8 cellular contexts compared by ENCODE assay signal in the genomic region with DNA sequence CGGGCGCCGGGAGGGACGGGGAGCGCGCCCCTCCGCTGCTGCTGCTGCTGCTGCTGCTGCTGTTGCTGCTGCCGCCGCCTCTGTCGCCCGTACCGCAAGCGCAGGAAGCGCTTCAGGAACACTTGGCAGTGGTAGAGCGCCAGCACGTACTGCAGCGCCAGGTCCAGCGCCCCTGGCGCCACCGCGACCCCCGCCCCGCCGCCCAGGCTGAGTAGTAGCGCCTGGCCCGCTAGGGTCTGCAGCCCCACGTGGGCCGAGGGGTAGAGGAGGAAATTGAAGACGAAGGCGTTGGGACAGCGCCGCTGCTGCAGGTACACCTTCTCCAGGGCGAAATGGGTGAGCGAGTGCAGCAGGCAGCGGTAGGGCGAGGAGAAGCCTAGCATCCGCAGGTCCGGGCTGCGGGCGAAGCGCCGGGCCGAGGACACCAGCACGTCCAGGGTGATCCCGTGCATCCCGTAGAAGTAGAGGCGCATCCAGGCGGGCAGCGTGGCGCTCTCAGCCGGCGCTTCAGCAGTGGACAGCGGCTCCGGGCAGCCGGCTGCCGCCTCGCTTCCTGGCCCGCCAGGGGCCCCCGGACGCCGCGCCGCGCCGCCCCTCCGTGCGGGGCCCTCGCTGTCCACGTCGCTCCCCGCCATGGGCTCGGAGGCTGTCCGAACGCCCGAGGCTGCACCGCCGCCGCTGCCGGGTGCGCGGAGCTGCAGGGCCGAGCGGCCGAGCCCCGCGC. TPM values are rescaled to one million over a fixed set of nuclear protein-coding genes. Genes with fewer than 3 reads are reported as not detected.
DNase-seq lines count a peak whose midpoint lies in the region; ATAC-seq and TF ChIP-seq lines count a peak whose summit lies in the region.

Gene TMEM229A, minus strand, starts transcription at position 699 of the 724 bp plus-strand sequence. Its CDS starts 64 bp downstream, at position 635.

- ATAC-seq in PC-3 = peak; percentile 84
- ATAC-seq in HG02973 (IDR thresholded peaks at IDR 0.05; ENCODE audit: unreplicated experiment) = no peak
- ATAC-seq in GM19328 (IDR thresholded peaks at IDR 0.05; ENCODE audit: unreplicated experiment) = no peak

- intact Hi-C loops in PC-3 (cut with micrococcal nuclease) = no loop called here

- H3K27me3 ChIP-seq in PC-3 (ENCODE audit: low read length) (peaks cover 86% of the 10 kb centered on the region), liver (ENCODE audit: control insufficient read depth in 4 of 4, insufficient read depth in 4 of 4, low read length in 3 of 4) (peaks cover 0 to 19% (median 7%) of the 10 kb centered on the region in 4 donors), stomach smooth muscle (ENCODE audit: control insufficient read depth in 1 of 2, insufficient read depth in 2 of 2, low read length in 2 of 2) (peaks cover 17 to 42% of the 10 kb centered on the region in 2 donors)

- DNase-seq in DMS79 (lab: John Stamatoyannopoulos, UW) = peak; percentile 10
- DNase-seq in PC-3 = peak; percentile 52
- DNase-seq in dermis blood vessel endothelial cell = peak; percentile 58

- H3K4me1 ChIP-seq in HEK293 (ENCODE audit: control insufficient read depth, insufficient read depth, low read length) (peaks cover 5% of the 10 kb centered on the region), PC-3 (ENCODE audit: insufficient read depth, low read length) (peaks cover 10% of the 10 kb centered on the region; the same call in 1 of the 2 replicates), liver (ENCODE audit: control insufficient read depth in 4 of 4, insufficient read depth in 4 of 4, low read length in 3 of 4) (peaks cover 8 to 19% (median 16%) of the 10 kb centered on the region in 4 donors), stomach smooth muscle (ENCODE audit: control insufficient read depth, insufficient read depth, low read length) (peaks cover 16% of the 10 kb centered on the region)

- no peaks in the 10 kb centered on the region for H3K9me2 ChIP-seq in PC-3 (replicated peaks; ENCODE audit: low read length)

- 2% methylated on average over 86 of the region's 86 CpGs for WGBS in liver

- TF ChIP-seq CTCF in HEK293 (tag by site-specific recombination; IDR thresholded peaks at IDR 0.05) (peak; percentile 99), PC-3 (conservative IDR thresholded peaks at IDR 0.05; ENCODE audit: low read depth, low read length) (peak; percentile 18; the same call in 1 of the 2 replicates), liver (IDR thresholded peaks at IDR 0.05; ENCODE audit: low read depth, low read length, missing input control) (no peak)

- H2AFZ ChIP-seq in PC-3 (ENCODE audit: low read length) = peak within 1 kb of the TSS; percentile 77

- CTCF ChIA-PET in HEK293 (lab: Yijun Ruan, JAX) = no interaction called here
- CTCF ChIA-PET in PC-3 (lab: Charles Lee) = no interaction called here

- H4K20me1 ChIP-seq in PC-3 (ENCODE audit: low read length) = no peaks in the 10 kb centered on the region

- H3K4me3 ChIP-seq in HEK293 (ENCODE audit: low read depth, low read length) = peak within 1 kb of the TSS; percentile 40
- H3K4me3 ChIP-seq in PC-3 (ENCODE audit: low read length) = peak within 1 kb of the TSS; percentile 69
- H3K4me3 ChIP-seq in liver (ENCODE audit: low read depth in 1 of 3, low read length in 3 of 3) = peak within 1 kb of the TSS in 2 of 3 donors; percentile 47 to 62
- H3K4me3 ChIP-seq in stomach smooth muscle (ENCODE audit: low read length in 2 of 2) = peak within 1 kb of the TSS; percentile 57 to 71

- no peaks in the 10 kb centered on the region for H3K36me3 ChIP-seq in HEK293 (ENCODE audit: control insufficient read depth in 2 of 2, insufficient read depth in 1 of 2, low read length in 2 of 2)
- H3K36me3 ChIP-seq in PC-3 (ENCODE audit: low read depth, low read length) = no peaks in the 10 kb centered on the region
- H3K36me3 ChIP-seq in liver (ENCODE audit: control insufficient read depth in 4 of 4, insufficient read depth in 3 of 4, low read depth in 1 of 4, low read length in 3 of 4) = no peaks in the 10 kb centered on the region
- no peaks in the 10 kb centered on the region for H3K36me3 ChIP-seq in stomach smooth muscle (ENCODE audit: control insufficient read depth in 2 of 2, insufficient read depth in 2 of 2, low read length in 2 of 2)

- no peaks in the 10 kb centered on the region for H3K79me2 ChIP-seq in PC-3 (ENCODE audit: low read length)

- no peak within 1 kb of the TSS for H3K9ac ChIP-seq in PC-3 (ENCODE audit: low read length)
- H3K9ac ChIP-seq in liver (ENCODE audit: low read depth in 1 of 2, low read length in 2 of 2) = no peak within 1 kb of the TSS
- H3K9ac ChIP-seq in stomach smooth muscle (ENCODE audit: low read length in 2 of 2) = no peak within 1 kb of the TSS

- H3K4me2 ChIP-seq in PC-3 (ENCODE audit: low read length) = peak within 1 kb of the TSS; percentile 95

- no TSS peak for BruUV-seq in PC-3 (replicated peaks; lab: Mats Ljungman, UMichigan)

- H3K9me3 ChIP-seq in HEK293 (ENCODE audit: control insufficient read depth, insufficient read depth, low read depth, low read length) (no peaks in the 10 kb centered on the region), PC-3 (ENCODE audit: low read length) (no peaks in the 10 kb centered on the region), liver (ENCODE audit: control insufficient read depth in 4 of 4, low read length in 3 of 4) (no peaks in the 10 kb centered on the region), stomach smooth muscle (ENCODE audit: control insufficient read depth in 2 of 2, low read length in 2 of 2) (no peaks in the 10 kb centered on the region)

- no peak for TF ChIP-seq RAD21 in liver (IDR thresholded peaks at IDR 0.05)

- H3K27ac ChIP-seq in HEK293 (ENCODE audit: extremely low read depth, low read depth, low read length) = peak within 1 kb of the TSS; percentile 56; the same call in 1 of the 2 replicates
- H3K27ac ChIP-seq in PC-3 (ENCODE audit: low read length) = no peak within 1 kb of the TSS
- no peak within 1 kb of the TSS for H3K27ac ChIP-seq in liver (ENCODE audit: low read depth in 1 of 2, low read length in 2 of 2)
- H3K27ac ChIP-seq in stomach smooth muscle (ENCODE audit: low read length) = no peak within 1 kb of the TSS

- H3F3A ChIP-seq in PC-3 (ENCODE audit: low read length, unreplicated experiment) = no peaks in the 10 kb centered on the region

- POLR2A ChIA-PET in HEK293 (lab: Yijun Ruan, JAX) (no interaction called here), PC-3 (lab: Charles Lee; ENCODE audit: unreplicated experiment) (no interaction called here)

TF ChIP-seq in HEK293, 187 proteins besides CTCF, POLR2A, EP300 and RAD21 (continues in another document):
- 0 out of 2 replicates have a peak, but pooled peaks have one; percentile 13 for TF ChIP-seq IKZF3 (tag by site-specific recombination; IDR thresholded peaks at IDR 0.05)
- TF ChIP-seq KLF8 (tag by site-specific recombination; IDR thresholded peaks at IDR 0.05) = peak; percentile 28; the same call in 1 of the 2 replicates
- no peak for TF ChIP-seq REPIN1 (tag by site-specific recombination; IDR thresholded peaks at IDR 0.05; ENCODE audit: low read depth)
- no peak for TF ChIP-seq SALL2 (tag by site-specific recombination; IDR thresholded peaks at IDR 0.05; ENCODE audit: borderline replicate concordance)
- peak; percentile 88; the same call in 1 of the 2 replicates for TF ChIP-seq ZNF501 (tag by site-specific recombination; IDR thresholded peaks at IDR 0.05)

TF ChIP-seq in liver, 16 proteins besides CTCF, POLR2A, EP300 and RAD21:
- TF ChIP-seq HNF4A (conservative IDR thresholded peaks at IDR 0.05) (no peak), FOXA1 (IDR thresholded peaks at IDR 0.05) (no peak), YY1 (IDR thresholded peaks at IDR 0.05) (no peak), SP1 (IDR thresholded peaks at IDR 0.05) (no peak)
- TF ChIP-seq, protein P1, sequence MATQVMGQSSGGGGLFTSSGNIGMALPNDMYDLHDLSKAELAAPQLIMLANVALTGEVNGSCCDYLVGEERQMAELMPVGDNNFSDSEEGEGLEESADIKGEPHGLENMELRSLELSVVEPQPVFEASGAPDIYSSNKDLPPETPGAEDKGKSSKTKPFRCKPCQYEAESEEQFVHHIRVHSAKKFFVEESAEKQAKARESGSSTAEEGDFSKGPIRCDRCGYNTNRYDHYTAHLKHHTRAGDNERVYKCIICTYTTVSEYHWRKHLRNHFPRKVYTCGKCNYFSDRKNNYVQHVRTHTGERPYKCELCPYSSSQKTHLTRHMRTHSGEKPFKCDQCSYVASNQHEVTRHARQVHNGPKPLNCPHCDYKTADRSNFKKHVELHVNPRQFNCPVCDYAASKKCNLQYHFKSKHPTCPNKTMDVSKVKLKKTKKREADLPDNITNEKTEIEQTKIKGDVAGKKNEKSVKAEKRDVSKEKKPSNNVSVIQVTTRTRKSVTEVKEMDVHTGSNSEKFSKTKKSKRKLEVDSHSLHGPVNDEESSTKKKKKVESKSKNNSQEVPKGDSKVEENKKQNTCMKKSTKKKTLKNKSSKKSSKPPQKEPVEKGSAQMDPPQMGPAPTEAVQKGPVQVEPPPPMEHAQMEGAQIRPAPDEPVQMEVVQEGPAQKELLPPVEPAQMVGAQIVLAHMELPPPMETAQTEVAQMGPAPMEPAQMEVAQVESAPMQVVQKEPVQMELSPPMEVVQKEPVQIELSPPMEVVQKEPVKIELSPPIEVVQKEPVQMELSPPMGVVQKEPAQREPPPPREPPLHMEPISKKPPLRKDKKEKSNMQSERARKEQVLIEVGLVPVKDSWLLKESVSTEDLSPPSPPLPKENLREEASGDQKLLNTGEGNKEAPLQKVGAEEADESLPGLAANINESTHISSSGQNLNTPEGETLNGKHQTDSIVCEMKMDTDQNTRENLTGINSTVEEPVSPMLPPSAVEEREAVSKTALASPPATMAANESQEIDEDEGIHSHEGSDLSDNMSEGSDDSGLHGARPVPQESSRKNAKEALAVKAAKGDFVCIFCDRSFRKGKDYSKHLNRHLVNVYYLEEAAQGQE (IDR thresholded peaks at IDR 0.05) = peak; percentile 93

RNA-seq across cellular contexts. Expression of gene TMEM229A, which starts in this region (rescaled TPM):
- total RNA-seq in PC-3 (2014; rRNA removed) = not detected in 2 replicates
- total RNA-seq in dermis blood vessel endothelial cell = not detected in 2 replicates
- under 1 TPM in 1 of 2 donors, not detected in 1; 0.23 TPM for total RNA-seq in liver
- polyA plus RNA-seq in liver = not detected

Comparison
In these comparisons a context has a peak if more than half of its experiments do, and no peak if none do; other contexts are left out.
1. Peak in DNase-seq, ATAC-seq, H3K4me3 ChIP-seq and H3K4me2 ChIP-seq in PC-3; RNA of the gene not detected or under 1 TPM.
2. Peak in DNase-seq in dermis blood vessel endothelial cell; RNA of the gene not detected or under 1 TPM.